In the genomic region with DNA sequence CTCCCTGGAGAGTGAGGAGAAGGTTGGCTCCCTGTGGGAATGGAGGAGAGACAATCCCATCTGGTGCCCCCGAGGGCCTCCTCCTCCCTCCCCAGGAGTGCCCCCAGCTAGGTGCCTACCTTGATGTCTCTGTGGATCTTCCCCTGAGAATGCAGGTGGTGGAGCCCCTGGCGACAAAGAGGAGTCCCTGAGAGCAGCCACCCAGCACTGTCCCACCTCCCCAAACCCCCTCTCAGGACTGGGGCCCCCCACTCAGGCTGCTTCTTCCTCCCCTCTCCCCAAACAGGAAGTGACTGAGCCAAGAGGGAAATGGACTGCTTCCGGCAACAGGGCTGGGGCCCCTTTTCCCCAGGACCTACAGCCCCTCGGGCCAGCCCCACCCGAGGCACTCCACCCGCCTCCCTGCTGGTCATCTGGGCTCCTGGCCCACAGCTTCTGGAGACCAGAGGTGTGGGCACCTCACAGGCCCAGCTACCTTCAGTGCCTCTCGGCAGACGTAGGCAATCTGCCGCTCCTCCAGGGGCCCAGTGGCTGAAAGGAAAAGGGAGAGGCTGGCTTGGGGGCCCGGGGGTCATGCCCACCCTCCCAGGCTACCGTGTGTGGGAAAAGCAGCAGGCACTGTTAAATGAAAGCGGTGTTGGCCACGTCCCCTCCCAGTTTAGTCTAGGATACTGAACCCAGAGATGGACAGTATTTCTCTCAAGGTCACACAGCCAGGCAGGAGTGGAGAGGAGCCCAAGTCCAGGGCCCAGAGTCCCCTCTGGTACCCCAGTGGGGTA, we compare ENCODE assay signal across 2 cellular contexts.
TF ChIP-seq lines count a peak whose summit lies in the region.

No MANE protein-coding gene starts in this region.

TF ChIP-seq in HEK293, 187 proteins besides CTCF, POLR2A, EP300 and RAD21 (continued from another document):
- TF ChIP-seq, protein P1, sequence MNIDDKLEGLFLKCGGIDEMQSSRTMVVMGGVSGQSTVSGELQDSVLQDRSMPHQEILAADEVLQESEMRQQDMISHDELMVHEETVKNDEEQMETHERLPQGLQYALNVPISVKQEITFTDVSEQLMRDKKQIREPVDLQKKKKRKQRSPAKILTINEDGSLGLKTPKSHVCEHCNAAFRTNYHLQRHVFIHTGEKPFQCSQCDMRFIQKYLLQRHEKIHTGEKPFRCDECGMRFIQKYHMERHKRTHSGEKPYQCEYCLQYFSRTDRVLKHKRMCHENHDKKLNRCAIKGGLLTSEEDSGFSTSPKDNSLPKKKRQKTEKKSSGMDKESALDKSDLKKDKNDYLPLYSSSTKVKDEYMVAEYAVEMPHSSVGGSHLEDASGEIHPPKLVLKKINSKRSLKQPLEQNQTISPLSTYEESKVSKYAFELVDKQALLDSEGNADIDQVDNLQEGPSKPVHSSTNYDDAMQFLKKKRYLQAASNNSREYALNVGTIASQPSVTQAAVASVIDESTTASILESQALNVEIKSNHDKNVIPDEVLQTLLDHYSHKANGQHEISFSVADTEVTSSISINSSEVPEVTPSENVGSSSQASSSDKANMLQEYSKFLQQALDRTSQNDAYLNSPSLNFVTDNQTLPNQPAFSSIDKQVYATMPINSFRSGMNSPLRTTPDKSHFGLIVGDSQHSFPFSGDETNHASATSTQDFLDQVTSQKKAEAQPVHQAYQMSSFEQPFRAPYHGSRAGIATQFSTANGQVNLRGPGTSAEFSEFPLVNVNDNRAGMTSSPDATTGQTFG (tag by site-specific recombination; IDR thresholded peaks at IDR 0.05; ENCODE audit: borderline replicate concordance): no peak
- TF ChIP-seq ZBTB8A (tag by site-specific recombination; IDR thresholded peaks at IDR 0.05) (0 out of 2 replicates have a peak, but pooled peaks have one; percentile 14), KLF1 (tag by site-specific recombination; IDR thresholded peaks at IDR 0.05) (peak; percentile 75)
- TF ChIP-seq, protein P2, sequence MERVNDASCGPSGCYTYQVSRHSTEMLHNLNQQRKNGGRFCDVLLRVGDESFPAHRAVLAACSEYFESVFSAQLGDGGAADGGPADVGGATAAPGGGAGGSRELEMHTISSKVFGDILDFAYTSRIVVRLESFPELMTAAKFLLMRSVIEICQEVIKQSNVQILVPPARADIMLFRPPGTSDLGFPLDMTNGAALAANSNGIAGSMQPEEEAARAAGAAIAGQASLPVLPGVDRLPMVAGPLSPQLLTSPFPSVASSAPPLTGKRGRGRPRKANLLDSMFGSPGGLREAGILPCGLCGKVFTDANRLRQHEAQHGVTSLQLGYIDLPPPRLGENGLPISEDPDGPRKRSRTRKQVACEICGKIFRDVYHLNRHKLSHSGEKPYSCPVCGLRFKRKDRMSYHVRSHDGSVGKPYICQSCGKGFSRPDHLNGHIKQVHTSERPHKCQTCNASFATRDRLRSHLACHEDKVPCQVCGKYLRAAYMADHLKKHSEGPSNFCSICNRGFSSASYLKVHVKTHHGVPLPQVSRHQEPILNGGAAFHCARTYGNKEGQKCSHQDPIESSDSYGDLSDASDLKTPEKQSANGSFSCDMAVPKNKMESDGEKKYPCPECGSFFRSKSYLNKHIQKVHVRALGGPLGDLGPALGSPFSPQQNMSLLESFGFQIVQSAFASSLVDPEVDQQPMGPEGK (tag by site-specific recombination; IDR thresholded peaks at IDR 0.05): peak; percentile 40

TF ChIP-seq in WTC11, 78 proteins besides CTCF, POLR2A, EP300 and RAD21 (continued from another document):
- TF ChIP-seq, protein P3, sequence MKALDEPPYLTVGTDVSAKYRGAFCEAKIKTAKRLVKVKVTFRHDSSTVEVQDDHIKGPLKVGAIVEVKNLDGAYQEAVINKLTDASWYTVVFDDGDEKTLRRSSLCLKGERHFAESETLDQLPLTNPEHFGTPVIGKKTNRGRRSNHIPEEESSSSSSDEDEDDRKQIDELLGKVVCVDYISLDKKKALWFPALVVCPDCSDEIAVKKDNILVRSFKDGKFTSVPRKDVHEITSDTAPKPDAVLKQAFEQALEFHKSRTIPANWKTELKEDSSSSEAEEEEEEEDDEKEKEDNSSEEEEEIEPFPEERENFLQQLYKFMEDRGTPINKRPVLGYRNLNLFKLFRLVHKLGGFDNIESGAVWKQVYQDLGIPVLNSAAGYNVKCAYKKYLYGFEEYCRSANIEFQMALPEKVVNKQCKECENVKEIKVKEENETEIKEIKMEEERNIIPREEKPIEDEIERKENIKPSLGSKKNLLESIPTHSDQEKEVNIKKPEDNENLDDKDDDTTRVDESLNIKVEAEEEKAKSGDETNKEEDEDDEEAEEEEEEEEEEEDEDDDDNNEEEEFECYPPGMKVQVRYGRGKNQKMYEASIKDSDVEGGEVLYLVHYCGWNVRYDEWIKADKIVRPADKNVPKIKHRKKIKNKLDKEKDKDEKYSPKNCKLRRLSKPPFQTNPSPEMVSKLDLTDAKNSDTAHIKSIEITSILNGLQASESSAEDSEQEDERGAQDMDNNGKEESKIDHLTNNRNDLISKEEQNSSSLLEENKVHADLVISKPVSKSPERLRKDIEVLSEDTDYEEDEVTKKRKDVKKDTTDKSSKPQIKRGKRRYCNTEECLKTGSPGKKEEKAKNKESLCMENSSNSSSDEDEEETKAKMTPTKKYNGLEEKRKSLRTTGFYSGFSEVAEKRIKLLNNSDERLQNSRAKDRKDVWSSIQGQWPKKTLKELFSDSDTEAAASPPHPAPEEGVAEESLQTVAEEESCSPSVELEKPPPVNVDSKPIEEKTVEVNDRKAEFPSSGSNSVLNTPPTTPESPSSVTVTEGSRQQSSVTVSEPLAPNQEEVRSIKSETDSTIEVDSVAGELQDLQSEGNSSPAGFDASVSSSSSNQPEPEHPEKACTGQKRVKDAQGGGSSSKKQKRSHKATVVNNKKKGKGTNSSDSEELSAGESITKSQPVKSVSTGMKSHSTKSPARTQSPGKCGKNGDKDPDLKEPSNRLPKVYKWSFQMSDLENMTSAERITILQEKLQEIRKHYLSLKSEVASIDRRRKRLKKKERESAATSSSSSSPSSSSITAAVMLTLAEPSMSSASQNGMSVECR (CRISPR knock-in tag; IDR thresholded peaks at IDR 0.05; ENCODE audit: borderline replicate concordance): no peak
- no peak for TF ChIP-seq NR2C2 (CRISPR knock-in tag; IDR thresholded peaks at IDR 0.05)
- TF ChIP-seq, protein P4, sequence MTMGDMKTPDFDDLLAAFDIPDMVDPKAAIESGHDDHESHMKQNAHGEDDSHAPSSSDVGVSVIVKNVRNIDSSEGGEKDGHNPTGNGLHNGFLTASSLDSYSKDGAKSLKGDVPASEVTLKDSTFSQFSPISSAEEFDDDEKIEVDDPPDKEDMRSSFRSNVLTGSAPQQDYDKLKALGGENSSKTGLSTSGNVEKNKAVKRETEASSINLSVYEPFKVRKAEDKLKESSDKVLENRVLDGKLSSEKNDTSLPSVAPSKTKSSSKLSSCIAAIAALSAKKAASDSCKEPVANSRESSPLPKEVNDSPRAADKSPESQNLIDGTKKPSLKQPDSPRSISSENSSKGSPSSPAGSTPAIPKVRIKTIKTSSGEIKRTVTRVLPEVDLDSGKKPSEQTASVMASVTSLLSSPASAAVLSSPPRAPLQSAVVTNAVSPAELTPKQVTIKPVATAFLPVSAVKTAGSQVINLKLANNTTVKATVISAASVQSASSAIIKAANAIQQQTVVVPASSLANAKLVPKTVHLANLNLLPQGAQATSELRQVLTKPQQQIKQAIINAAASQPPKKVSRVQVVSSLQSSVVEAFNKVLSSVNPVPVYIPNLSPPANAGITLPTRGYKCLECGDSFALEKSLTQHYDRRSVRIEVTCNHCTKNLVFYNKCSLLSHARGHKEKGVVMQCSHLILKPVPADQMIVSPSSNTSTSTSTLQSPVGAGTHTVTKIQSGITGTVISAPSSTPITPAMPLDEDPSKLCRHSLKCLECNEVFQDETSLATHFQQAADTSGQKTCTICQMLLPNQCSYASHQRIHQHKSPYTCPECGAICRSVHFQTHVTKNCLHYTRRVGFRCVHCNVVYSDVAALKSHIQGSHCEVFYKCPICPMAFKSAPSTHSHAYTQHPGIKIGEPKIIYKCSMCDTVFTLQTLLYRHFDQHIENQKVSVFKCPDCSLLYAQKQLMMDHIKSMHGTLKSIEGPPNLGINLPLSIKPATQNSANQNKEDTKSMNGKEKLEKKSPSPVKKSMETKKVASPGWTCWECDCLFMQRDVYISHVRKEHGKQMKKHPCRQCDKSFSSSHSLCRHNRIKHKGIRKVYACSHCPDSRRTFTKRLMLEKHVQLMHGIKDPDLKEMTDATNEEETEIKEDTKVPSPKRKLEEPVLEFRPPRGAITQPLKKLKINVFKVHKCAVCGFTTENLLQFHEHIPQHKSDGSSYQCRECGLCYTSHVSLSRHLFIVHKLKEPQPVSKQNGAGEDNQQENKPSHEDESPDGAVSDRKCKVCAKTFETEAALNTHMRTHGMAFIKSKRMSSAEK (CRISPR knock-in tag; IDR thresholded peaks at IDR 0.05; ENCODE audit: borderline replicate concordance): no peak
